Comparison of ENCODE assay signal across 1 cellular context in the genomic region with DNA sequence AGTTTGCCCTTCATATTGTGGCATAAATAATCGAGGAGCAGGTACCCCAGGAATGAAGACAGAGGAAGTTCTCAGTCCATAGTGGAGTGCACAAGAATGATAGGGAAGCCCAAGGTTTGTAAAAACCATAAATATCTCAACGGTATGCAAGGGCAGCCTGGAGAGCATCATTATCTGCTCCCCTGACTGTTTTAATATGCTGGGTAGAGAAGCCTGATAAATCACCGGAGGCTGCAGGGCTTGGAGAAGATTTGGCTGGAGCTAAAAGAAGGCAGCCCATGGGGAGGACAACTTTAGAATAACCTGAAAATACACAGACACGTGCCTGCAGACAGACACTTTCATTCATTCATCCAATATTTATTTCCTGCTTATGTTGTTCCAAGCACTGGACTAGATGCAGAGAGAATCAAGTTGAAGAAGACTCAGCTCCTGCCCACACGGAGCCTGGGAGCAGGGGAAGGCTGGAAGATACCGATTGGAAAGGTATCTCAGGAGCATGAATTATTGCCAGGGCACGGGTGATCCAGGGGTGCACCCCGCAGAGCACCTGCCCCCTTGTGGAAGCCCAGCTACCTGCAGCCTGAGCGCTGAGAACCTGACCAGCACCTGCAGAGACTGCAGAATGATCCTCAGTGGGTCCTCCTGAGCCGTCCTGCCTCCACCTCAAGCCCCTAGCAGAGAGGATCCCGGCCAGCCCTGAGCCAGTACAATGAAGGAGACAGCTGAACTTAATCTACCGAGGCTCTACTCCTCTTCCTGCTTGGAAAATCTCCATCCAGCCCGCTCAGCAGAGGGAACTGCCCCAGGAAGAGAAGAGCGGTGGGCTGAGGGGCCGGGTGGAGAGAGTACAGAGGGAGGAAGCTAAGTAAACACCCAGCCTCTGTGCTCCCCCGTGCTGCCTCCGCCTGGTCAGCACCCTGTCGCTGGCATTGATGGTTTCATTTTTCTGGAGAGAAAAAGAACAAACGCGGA.
TF ChIP-seq lines count a peak whose summit lies in the region.

No MANE protein-coding gene starts in this region.

TF ChIP-seq in HCT116, 20 proteins besides CTCF, POLR2A, EP300 and RAD21 (continued from another document):
- TF ChIP-seq TCF7L2 (IDR thresholded peaks at IDR 0.05; ENCODE audit: borderline replicate concordance, extremely low read depth, insufficient read depth, insufficient read length) (no peak), ZFX (IDR thresholded peaks at IDR 0.05) (no peak), CBX3 (IDR thresholded peaks at IDR 0.05; ENCODE audit: low read depth) (no peak), EZH2 (IDR thresholded peaks at IDR 0.05) (no peak), FOSL1 (IDR thresholded peaks at IDR 0.05; ENCODE audit: low read depth) (no peak), JUND (IDR thresholded peaks at IDR 0.05) (no peak), EZH2phosphoT487 (IDR thresholded peaks at IDR 0.05; ENCODE audit: borderline replicate concordance) (no peak), EGR1 (IDR thresholded peaks at IDR 0.05; ENCODE audit: low read depth) (no peak)
- TF ChIP-seq, protein P1, sequence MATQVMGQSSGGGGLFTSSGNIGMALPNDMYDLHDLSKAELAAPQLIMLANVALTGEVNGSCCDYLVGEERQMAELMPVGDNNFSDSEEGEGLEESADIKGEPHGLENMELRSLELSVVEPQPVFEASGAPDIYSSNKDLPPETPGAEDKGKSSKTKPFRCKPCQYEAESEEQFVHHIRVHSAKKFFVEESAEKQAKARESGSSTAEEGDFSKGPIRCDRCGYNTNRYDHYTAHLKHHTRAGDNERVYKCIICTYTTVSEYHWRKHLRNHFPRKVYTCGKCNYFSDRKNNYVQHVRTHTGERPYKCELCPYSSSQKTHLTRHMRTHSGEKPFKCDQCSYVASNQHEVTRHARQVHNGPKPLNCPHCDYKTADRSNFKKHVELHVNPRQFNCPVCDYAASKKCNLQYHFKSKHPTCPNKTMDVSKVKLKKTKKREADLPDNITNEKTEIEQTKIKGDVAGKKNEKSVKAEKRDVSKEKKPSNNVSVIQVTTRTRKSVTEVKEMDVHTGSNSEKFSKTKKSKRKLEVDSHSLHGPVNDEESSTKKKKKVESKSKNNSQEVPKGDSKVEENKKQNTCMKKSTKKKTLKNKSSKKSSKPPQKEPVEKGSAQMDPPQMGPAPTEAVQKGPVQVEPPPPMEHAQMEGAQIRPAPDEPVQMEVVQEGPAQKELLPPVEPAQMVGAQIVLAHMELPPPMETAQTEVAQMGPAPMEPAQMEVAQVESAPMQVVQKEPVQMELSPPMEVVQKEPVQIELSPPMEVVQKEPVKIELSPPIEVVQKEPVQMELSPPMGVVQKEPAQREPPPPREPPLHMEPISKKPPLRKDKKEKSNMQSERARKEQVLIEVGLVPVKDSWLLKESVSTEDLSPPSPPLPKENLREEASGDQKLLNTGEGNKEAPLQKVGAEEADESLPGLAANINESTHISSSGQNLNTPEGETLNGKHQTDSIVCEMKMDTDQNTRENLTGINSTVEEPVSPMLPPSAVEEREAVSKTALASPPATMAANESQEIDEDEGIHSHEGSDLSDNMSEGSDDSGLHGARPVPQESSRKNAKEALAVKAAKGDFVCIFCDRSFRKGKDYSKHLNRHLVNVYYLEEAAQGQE (IDR thresholded peaks at IDR 0.05; ENCODE audit: low read depth): no peak
- TF ChIP-seq, protein P2, sequence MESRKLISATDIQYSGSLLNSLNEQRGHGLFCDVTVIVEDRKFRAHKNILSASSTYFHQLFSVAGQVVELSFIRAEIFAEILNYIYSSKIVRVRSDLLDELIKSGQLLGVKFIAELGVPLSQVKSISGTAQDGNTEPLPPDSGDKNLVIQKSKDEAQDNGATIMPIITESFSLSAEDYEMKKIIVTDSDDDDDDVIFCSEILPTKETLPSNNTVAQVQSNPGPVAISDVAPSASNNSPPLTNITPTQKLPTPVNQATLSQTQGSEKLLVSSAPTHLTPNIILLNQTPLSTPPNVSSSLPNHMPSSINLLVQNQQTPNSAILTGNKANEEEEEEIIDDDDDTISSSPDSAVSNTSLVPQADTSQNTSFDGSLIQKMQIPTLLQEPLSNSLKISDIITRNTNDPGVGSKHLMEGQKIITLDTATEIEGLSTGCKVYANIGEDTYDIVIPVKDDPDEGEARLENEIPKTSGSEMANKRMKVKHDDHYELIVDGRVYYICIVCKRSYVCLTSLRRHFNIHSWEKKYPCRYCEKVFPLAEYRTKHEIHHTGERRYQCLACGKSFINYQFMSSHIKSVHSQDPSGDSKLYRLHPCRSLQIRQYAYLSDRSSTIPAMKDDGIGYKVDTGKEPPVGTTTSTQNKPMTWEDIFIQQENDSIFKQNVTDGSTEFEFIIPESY (IDR thresholded peaks at IDR 0.05; ENCODE audit: extremely low read depth, insufficient replicate concordance, low read length): no peak
